In the genomic region with DNA sequence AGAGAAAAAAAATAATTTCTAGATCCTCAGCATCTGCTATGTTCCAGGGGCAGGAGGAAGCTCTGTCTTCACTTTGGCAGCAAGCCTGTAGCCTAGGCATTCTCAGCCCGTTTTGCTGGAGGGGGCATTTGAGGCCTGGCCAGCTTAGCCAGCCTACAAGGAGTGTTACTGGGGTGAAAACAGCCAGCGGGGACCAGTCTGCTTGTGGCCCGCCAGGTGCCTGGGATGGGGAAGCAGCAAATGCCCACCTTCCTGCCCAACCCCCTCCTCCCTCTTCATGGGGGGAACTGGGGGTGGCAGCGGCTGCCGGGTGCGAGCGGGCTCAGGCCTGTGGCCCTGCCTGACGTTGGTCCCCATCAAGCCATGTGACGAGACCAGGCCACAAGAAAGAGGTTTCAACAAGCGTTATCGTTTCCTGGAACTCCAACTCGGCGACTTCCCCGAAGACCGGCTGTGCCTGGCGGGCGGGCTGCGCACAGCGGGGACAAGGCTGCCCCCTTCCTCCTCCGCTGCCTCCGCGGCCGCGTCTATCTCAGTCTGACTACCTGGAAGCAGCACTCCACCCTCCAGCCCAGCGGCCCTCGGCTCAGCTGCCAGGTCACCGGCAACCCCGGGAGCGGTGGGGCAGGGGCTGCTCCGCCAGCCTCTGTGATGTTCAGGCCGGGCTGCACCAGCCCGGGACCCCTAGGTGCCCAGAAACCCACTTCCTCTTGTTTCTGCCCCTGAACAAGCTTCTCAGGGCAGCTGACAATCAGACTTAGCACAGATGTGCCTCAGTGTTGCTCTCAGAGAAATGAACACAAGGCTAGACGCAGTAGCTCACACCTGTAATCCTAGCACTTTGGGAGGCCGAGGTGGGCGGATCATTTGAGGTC, we compare ENCODE assay signal across 8 cellular contexts. TPM values are rescaled to one million over a fixed set of nuclear protein-coding genes. Genes with fewer than 3 reads are reported as not detected.
DNase-seq lines count a peak whose midpoint lies in the region; ATAC-seq, FAIRE-seq and TF ChIP-seq lines count a peak whose summit lies in the region.

No MANE protein-coding gene starts in this region.

- DNase-seq in Jurkat, Clone E6-1 (ENCODE audit: low read depth, low spot score) = peak; percentile 95
- DNase-seq in activated T-cell treated with anti-CD3 and anti-CD28 coated beads for 4 hours (peak; percentile 85), immature natural killer cell (peak; percentile 84 to 86 (median 84)), H54 (ENCODE audit: insufficient read length, low spot score) (no peak), NCI-H1436 treated with DMSO at 0.1 percent for 48 hours (lab: John Stamatoyannopoulos, UW) (no peak), DMS 273 treated with DMSO at 0.1 percent for 48 hours (lab: John Stamatoyannopoulos, UW) (no peak)
- DNase-seq in stimulated activated CD8-positive, alpha-beta memory T cell treated with anti-CD3 and anti-CD28 coated beads, Interleukin-7, amount 100 ng/mL, for 4 hours (ENCODE audit: low read depth in 2 of 2) = peak; percentile 90 to 94

- no peak for FAIRE-seq in H54 (lab: Jason Lieb, UNC)

- TF ChIP-seq POLR2A in H54 (IDR thresholded peaks at IDR 0.05; ENCODE audit: low read depth, low read length) = no peak

- H3K36me3 Mint-ChIP-seq in immature natural killer cell = no peaks in the 10 kb centered on the region

- peak overlapping the region; percentile 31 to 96 (median 96) for H3K27ac Mint-ChIP-seq in immature natural killer cell

- ATAC-seq in GM19455 (IDR thresholded peaks at IDR 0.05; ENCODE audit: unreplicated experiment) = peak; percentile 70

- peaks cover 0 to 6% (median 3%) of the 10 kb centered on the region in 3 donors for H3K27me3 Mint-ChIP-seq in immature natural killer cell (ENCODE audit: low read depth in 3 of 3)

- peak overlapping the region; percentile 38 for H3K4me3 ChIP-seq in Jurkat, Clone E6-1 (ENCODE audit: low read length)

- H3K9me3 Mint-ChIP-seq in immature natural killer cell = no peaks in the 10 kb centered on the region

- H3K4me1 Mint-ChIP-seq in immature natural killer cell = peaks cover 63 to 82% of the 10 kb centered on the region in 2 donors

- H3K4me3 Mint-ChIP-seq in immature natural killer cell = peak overlapping the region; percentile 62 to 76 (median 70)

RNA-seq across cellular contexts. Expression of a gene that starts 22.9 kb away (rescaled TPM):
- 2.2 TPM for polyA plus RNA-seq in Jurkat, Clone E6-1 (2012; ENCODE audit: insufficient read depth, insufficient read length)
- polyA plus RNA-seq in immature natural killer cell = 10 to 100 TPM; 14.0 to 24.4 (median 14.5) TPM

RNA-seq across cellular contexts. Expression of a gene that starts 36.0 kb away (rescaled TPM):
- not detected for polyA plus RNA-seq in Jurkat, Clone E6-1 (2012; ENCODE audit: insufficient read depth, insufficient read length)
- polyA plus RNA-seq in immature natural killer cell = not detected

RNA-seq across cellular contexts. Expression of a gene that starts 40.3 kb away (rescaled TPM):
- not detected for polyA plus RNA-seq in Jurkat, Clone E6-1 (2012; ENCODE audit: insufficient read depth, insufficient read length)
- not detected for polyA plus RNA-seq in immature natural killer cell

RNA-seq across cellular contexts. Expression of a gene that starts 43.2 kb away (rescaled TPM):
- not detected for polyA plus RNA-seq in Jurkat, Clone E6-1 (2012; ENCODE audit: insufficient read depth, insufficient read length)
- polyA plus RNA-seq in immature natural killer cell = not detected

RNA-seq across cellular contexts. Expression of a gene that starts 48.0 kb away (rescaled TPM):
- polyA plus RNA-seq in Jurkat, Clone E6-1 (2012; ENCODE audit: insufficient read depth, insufficient read length) = not detected
- polyA plus RNA-seq in immature natural killer cell = not detected

Comparison
In these comparisons a context has a peak if more than half of its experiments do, and no peak if none do; other contexts are left out.
1. DNase-seq: peak in Jurkat, Clone E6-1 (single experiment), activated T-cell treated with anti-CD3 and anti-CD28 coated beads for 4 hours (single experiment), immature natural killer cell (3 of 3) and stimulated activated CD8-positive, alpha-beta memory T cell treated with anti-CD3 and anti-CD28 coated beads, Interleukin-7, amount 100 ng/mL, for 4 hours (2 of 2); none in H54 (single experiment), NCI-H1436 treated with DMSO at 0.1 percent for 48 hours (single experiment) and DMS 273 treated with DMSO at 0.1 percent for 48 hours (single experiment).